Comparison of ENCODE assay signal across 3 cellular contexts in genomic region chr1:241351841-241352240, GRCh38. TPM values are rescaled to one million over a fixed set of nuclear protein-coding genes. Genes with fewer than 3 reads are reported as not detected.
"Had no signal": no experiment of that assay in that cellular context is flagged by ENCODE, and none has a peak within 500 bp of the region (broad histone marks: within the 10 kb centered on the region; RNA-seq: fewer than 3 reads in every experiment).

No MANE protein-coding gene starts in this region.

- DNase-seq: GDM1, GF-D8 had no signal

- ATAC-seq: GM12878 had no signal

RNA-seq across cellular contexts. Expression of gene RGS7, which starts 5.2 kb away (rescaled TPM):
- total RNA-seq: GM12878 had no signal
